In the genomic region with DNA sequence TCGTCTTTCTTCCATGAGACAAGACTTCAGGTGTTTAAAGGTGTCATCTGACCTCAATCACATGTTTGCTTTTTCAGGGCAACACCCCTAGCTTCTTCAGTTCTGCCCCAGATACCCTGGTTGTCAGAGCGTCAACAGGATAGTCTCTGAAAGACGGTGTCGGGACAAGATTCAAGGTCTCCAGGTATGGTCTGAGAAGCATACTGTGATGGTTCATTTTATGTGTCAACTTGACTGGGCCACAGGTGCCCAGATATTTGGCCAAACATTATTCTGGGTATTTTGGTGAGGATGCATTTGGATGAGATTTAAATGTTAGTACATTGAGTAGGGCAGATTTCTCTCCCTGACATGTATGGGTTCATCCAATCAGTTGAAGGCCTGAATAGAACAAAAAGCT, we compare ENCODE assay signal across 13 cellular contexts.
A peak's percentile ranks its signal among the peaks of the same experiment; 100 is the strongest.
DNase-seq lines count a peak whose midpoint lies in the region; ATAC-seq and TF ChIP-seq lines count a peak whose summit lies in the region.
"Had no signal": no experiment of that assay in that cellular context is flagged by ENCODE, and none has a peak within 500 bp of the region (broad histone marks: within the 10 kb centered on the region; RNA-seq: fewer than 3 reads in every experiment).

No MANE protein-coding gene starts in this region.

- no peak for TF ChIP-seq POLR2A in suprapubic skin (IDR thresholded peaks at IDR 0.05)

- H3K36me3 Mint-ChIP-seq in CD8-positive, alpha-beta memory T cell: peaks cover 9 to 61% (median 38%) of the 10 kb centered on the region in 3 donors

- peak overlapping the region in 1 of 8 donors; percentile 51 for H3K27ac Mint-ChIP-seq in CD8-positive, alpha-beta memory T cell

- POLR2A ChIA-PET in CD8-positive, alpha-beta memory T cell (lab: Charles Lee): no interaction called here

- H3K9me3 Mint-ChIP-seq in CD8-positive, alpha-beta memory T cell: no peaks in the 10 kb centered on the region

- peaks cover 39 to 57% (median 49%) of the 10 kb centered on the region in 3 donors for H3K4me1 Mint-ChIP-seq in CD8-positive, alpha-beta memory T cell

- DNase-seq in coronary artery (ENCODE audit: low spot score) (no peak), suprapubic skin (ENCODE audit: low spot score in 2 of 2) (no peak)
- DNase-seq in stimulated activated CD4-positive, alpha-beta T cell treated with anti-CD3 and anti-CD28 coated beads, Interleukin-1b, Interleukin-23, amount 100 ng/mL, for 48 hours: no peak
- no peak for DNase-seq in CD8-positive, alpha-beta memory T cell
- no peak for DNase-seq in activated naive CD4-positive, alpha-beta T cell (lab: John Stamatoyannopoulos, UW)
- DNase-seq: DMS79; effector memory CD4-positive, alpha-beta T cell; NCI-H187 treated with DMSO at 0.1 percent for 48 hours had no signal

- peak overlapping the region; percentile 37 for H3K9ac ChIP-seq in HUES6 (ENCODE audit: low read length)
- H3K9ac ChIP-seq: BLaER1 treated with 17β-estradiol and CSF1 and Interleukin-3, amounts not matched to agents 10 nM and 100 nM had no signal

- no peak for TF ChIP-seq EP300 in suprapubic skin (IDR thresholded peaks at IDR 0.05)

- CTCF ChIA-PET in CD8-positive, alpha-beta memory T cell (lab: Charles Lee): no interaction called here

- no peaks in the 10 kb centered on the region for H3K36me3 ChIP-seq in HUES6 (ENCODE audit: control insufficient read depth, insufficient read depth, low read length)
- peaks cover 7% of the 10 kb centered on the region for H3K36me3 ChIP-seq in mesodermal cell (ENCODE audit: control insufficient read depth, insufficient read depth, low read length)
- peaks cover 22% of the 10 kb centered on the region for H3K36me3 ChIP-seq in suprapubic skin
- peaks cover 4% of the 10 kb centered on the region for H3K36me3 ChIP-seq in CD8-positive, alpha-beta memory T cell (ENCODE audit: insufficient read depth, low read length)

- H3K4me3 ChIP-seq in HUES6 (ENCODE audit: low read depth, low read length) (no peak overlapping the region), coronary artery (no peak overlapping the region), mesodermal cell (ENCODE audit: extremely low read depth, insufficient read depth, low read length, poor library complexity, severe bottlenecking) (no peak overlapping the region), suprapubic skin (no peak overlapping the region)
- H3K4me3 ChIP-seq in CD8-positive, alpha-beta memory T cell (ENCODE audit: low read length): no peak overlapping the region
- H3K4me3 ChIP-seq: BLaER1 treated with 17β-estradiol and CSF1 and Interleukin-3, amounts not matched to agents 10 nM and 100 nM had no signal

- H3K27ac ChIP-seq in HUES6 (ENCODE audit: low read depth, low read length) (no peak overlapping the region; the same call in 1 of the 2 replicates), coronary artery (peak overlapping the region; percentile 38 to 80), mesodermal cell (ENCODE audit: low read depth, low read length, severe bottlenecking) (peak overlapping the region; percentile 94), suprapubic skin (peak overlapping the region; percentile 83)
- no peak overlapping the region for H3K27ac ChIP-seq in CD8-positive, alpha-beta memory T cell (ENCODE audit: low read depth, low read length)
- H3K27ac ChIP-seq: BLaER1 treated with 17β-estradiol and CSF1 and Interleukin-3, amounts not matched to agents 10 nM and 100 nM; HL-60 had no signal

- H3K27me3 Mint-ChIP-seq in CD8-positive, alpha-beta memory T cell: no peaks in the 10 kb centered on the region

- H3K4me3 Mint-ChIP-seq in CD8-positive, alpha-beta memory T cell: no peak overlapping the region

- ATAC-seq in HG03108 (IDR thresholded peaks at IDR 0.05; ENCODE audit: unreplicated experiment): no peak

- peaks cover 15% of the 10 kb centered on the region; the same call in 1 of the 2 replicates for H3K4me1 ChIP-seq in HUES6 (ENCODE audit: control insufficient read depth, insufficient read depth, low read length)
- H3K4me1 ChIP-seq in mesodermal cell (ENCODE audit: control insufficient read depth, insufficient read depth, low read length, poor library complexity, severe bottlenecking): peaks cover 21% of the 10 kb centered on the region
- peaks cover 42% of the 10 kb centered on the region for H3K4me1 ChIP-seq in suprapubic skin
- H3K4me1 ChIP-seq in CD8-positive, alpha-beta memory T cell (ENCODE audit: insufficient read depth, low read length): peaks cover 14% of the 10 kb centered on the region

- H3K27me3 ChIP-seq in HUES6 (ENCODE audit: control insufficient read depth, insufficient read depth, low read length): no peaks in the 10 kb centered on the region
- no peaks in the 10 kb centered on the region for H3K27me3 ChIP-seq in suprapubic skin
- H3K27me3 ChIP-seq in CD8-positive, alpha-beta memory T cell (ENCODE audit: insufficient read depth, low read length, poor library complexity, severe bottlenecking): no peaks in the 10 kb centered on the region

- H3K9me3 ChIP-seq in HUES6 (ENCODE audit: control insufficient read depth, insufficient read depth, low read depth, low read length) (peaks cover 2% of the 10 kb centered on the region; the same call in 1 of the 2 replicates), mesodermal cell (ENCODE audit: control insufficient read depth, low read length) (no peaks in the 10 kb centered on the region), suprapubic skin (no peaks in the 10 kb centered on the region)
- H3K9me3 ChIP-seq in CD8-positive, alpha-beta memory T cell (ENCODE audit: low read length): no peaks in the 10 kb centered on the region

- TF ChIP-seq CTCF in coronary artery (IDR thresholded peaks at IDR 0.05): no peak
- no peak for TF ChIP-seq CTCF in suprapubic skin (IDR thresholded peaks at IDR 0.05)

- 98 to 100% methylated on average over 3 to 4 of the region's 4 CpGs for WGBS in mesodermal cell (ENCODE audit: insufficient coverage in 2 of 2), 2 experiments
- WGBS in suprapubic skin: 91% methylated on average over 4 of the region's 4 CpGs

Comparison
In these comparisons a context has a peak if more than half of its experiments do, and no peak if none do; other contexts are left out.
1. H3K27ac ChIP-seq: peak in coronary artery (2 of 2), mesodermal cell (single experiment) and suprapubic skin (single experiment); none in HUES6 (single experiment) and CD8-positive, alpha-beta memory T cell (single experiment).